In genomic region chr17:75173526-75173925, GRCh38 we compare ENCODE assay signal across 2 cellular contexts.
TF ChIP-seq lines count a peak whose summit lies in the region.

No MANE protein-coding gene starts in this region.

TF ChIP-seq in GM23338, 12 proteins besides CTCF, POLR2A, EP300 and RAD21:
- TF ChIP-seq ETS1 (IDR thresholded peaks at IDR 0.05) (no peak), EZH2phosphoT487 (IDR thresholded peaks at IDR 0.05; ENCODE audit: unreplicated experiment) (no peak), JUNB (IDR thresholded peaks at IDR 0.05; ENCODE audit: unreplicated experiment) (no peak), NANOG (IDR thresholded peaks at IDR 0.05; ENCODE audit: borderline replicate concordance) (no peak), STAT1 (IDR thresholded peaks at IDR 0.05; ENCODE audit: unreplicated experiment) (no peak), POLR2AphosphoS5 (IDR thresholded peaks at IDR 0.05; ENCODE audit: low read depth) (no peak), EZH2 (IDR thresholded peaks at IDR 0.05; ENCODE audit: low read depth, unreplicated experiment) (no peak), ZNF462 (CRISPR knock-in tag; IDR thresholded peaks at IDR 0.05) (no peak), ZNF331 (CRISPR knock-in tag; IDR thresholded peaks at IDR 0.05; ENCODE audit: low read depth) (no peak), ZNF114 (CRISPR knock-in tag; IDR thresholded peaks at IDR 0.05) (no peak), CREB1 (CRISPR knock-in tag; IDR thresholded peaks at IDR 0.05; ENCODE audit: low read depth) (no peak), REST (IDR thresholded peaks at IDR 0.05; ENCODE audit: unreplicated experiment) (no peak)
TF ChIP-seq in GM23338: peak in this region for 0.

TF ChIP-seq in HepG2, 621 proteins besides CTCF, POLR2A, EP300 and RAD21:
- peak; percentile 62 for TF ChIP-seq ZNF652 (CRISPR knock-in tag; IDR thresholded peaks at IDR 0.05; ENCODE audit: borderline replicate concordance, low read depth)
- TF ChIP-seq HOMEZ (CRISPR knock-in tag; IDR thresholded peaks at IDR 0.05; ENCODE audit: low read depth), result no peak
